In genomic region chr3:149812606-149813366, GRCh38 we compare ENCODE assay signal across 8 cellular contexts. TPM values are rescaled to one million over a fixed set of nuclear protein-coding genes. Genes with fewer than 3 reads are reported as not detected.
DNase-seq lines count a peak whose midpoint lies in the region; ATAC-seq, FAIRE-seq and TF ChIP-seq lines count a peak whose summit lies in the region.

TSS of gene RNF13 (plus strand) at chr3:149813215. CDS start at chr3:149846027, 32,812 bp downstream.

- H3K27me3 ChIP-seq in OCI-LY3 (ENCODE audit: low read depth, low read length): no peaks in the 10 kb centered on the region

- ATAC-seq in GM21528 (IDR thresholded peaks at IDR 0.05; ENCODE audit: low FRiP score, unreplicated experiment): peak; percentile 95

- H3K4me2 ChIP-seq in OCI-LY3 (ENCODE audit: low read length): peak within 1 kb of the TSS; percentile 86

- H3K9me3 ChIP-seq in OCI-LY3 (ENCODE audit: insufficient read depth, low read length): no peaks in the 10 kb centered on the region

- peaks cover 31% of the 10 kb centered on the region for H3K4me1 Mint-ChIP-seq in mesothelial cell of epicardium

- H3K27ac ChIP-seq in OCI-LY3 (ENCODE audit: low read length): peak within 1 kb of the TSS; percentile 85

- DNase-seq in DMS 273 treated with DMSO at 0.1 percent for 48 hours (lab: John Stamatoyannopoulos, UW) (peak; percentile 87), HuH-7.5 (ENCODE audit: low spot score) (peak; percentile 58), mesothelial cell of epicardium (ENCODE audit: low spot score in 2 of 2, unreplicated experiment in 2 of 2) (peak; percentile 82 to 94)
- DNase-seq in activated CD8-positive, alpha-beta memory T cell treated with anti-CD3 and anti-CD28 coated beads, Interleukin-2, amount 50 U/mL, for 48 hours: peak; percentile 93
- DNase-seq in stimulated activated CD8-positive, alpha-beta memory T cell treated with anti-CD3 and anti-CD28 coated beads, Interleukin-15, amount 100 ng/mL, for 4 hours (ENCODE audit: low read depth in 2 of 2): peak; percentile 88 to 89

- H2AFZ ChIP-seq in OCI-LY3 (ENCODE audit: low read depth, low read length): peak within 1 kb of the TSS; percentile 91

- no peaks in the 10 kb centered on the region for H3K9me3 Mint-ChIP-seq in mesothelial cell of epicardium

- H3K36me3 ChIP-seq in OCI-LY3 (replicated peaks; ENCODE audit: low read depth, low read length): peaks cover 4% of the 10 kb centered on the region

- H3K9ac ChIP-seq in OCI-LY3 (ENCODE audit: low read length): peak within 1 kb of the TSS; percentile 88

- peak; percentile 57 for FAIRE-seq in endometrium (lab: Jason Lieb, UNC)

- peak within 1 kb of the TSS; percentile 98 for H3K4me3 Mint-ChIP-seq in mesothelial cell of epicardium

- H3K4me1 ChIP-seq in OCI-LY3 (ENCODE audit: low read length): peaks cover 37% of the 10 kb centered on the region

- H3K27ac Mint-ChIP-seq in mesothelial cell of epicardium: peak within 1 kb of the TSS; percentile 99

- H3K36me3 Mint-ChIP-seq in mesothelial cell of epicardium: no peaks in the 10 kb centered on the region

- peak within 1 kb of the TSS; percentile 90 for H3K4me3 ChIP-seq in OCI-LY3 (ENCODE audit: low read length)

- TF ChIP-seq CTCF in OCI-LY3 (IDR thresholded peaks at IDR 0.05; ENCODE audit: low read depth, low read length) (no peak), mesothelial cell of epicardium (IDR thresholded peaks at IDR 0.05; ENCODE audit: unreplicated experiment) (no peak)

- H3K79me2 ChIP-seq in OCI-LY3 (ENCODE audit: low read length): peaks cover 48% of the 10 kb centered on the region

- no peaks in the 10 kb centered on the region for H3K27me3 Mint-ChIP-seq in mesothelial cell of epicardium (ENCODE audit: low read depth)

- peaks cover 38% of the 10 kb centered on the region for H4K20me1 ChIP-seq in OCI-LY3 (ENCODE audit: insufficient read depth, low read length)

RNA-seq across cellular contexts. Expression of gene RNF13, which starts in this region (rescaled TPM):
- 29.8 to 38.0 TPM (median 30.9 TPM) in 3 replicates for total RNA-seq in mesothelial cell of epicardium

Comparison
In these comparisons a context has a peak if more than half of its experiments do, and no peak if none do; other contexts are left out.
1. Peak in every context shown above with its lines: DNase-seq, ATAC-seq, H3K4me3 ChIP-seq and H3K27ac ChIP-seq.